In genomic region chr12:53152390-53152789, GRCh38 we compare ENCODE assay signal across 32 cellular contexts. TPM values are rescaled to one million over a fixed set of nuclear protein-coding genes. Genes with fewer than 3 reads are reported as not detected.
"Had no signal": no experiment of that assay in that cellular context is flagged by ENCODE, and none has a peak within 500 bp of the region (broad histone marks: within the 10 kb centered on the region; RNA-seq: fewer than 3 reads in every experiment).

No MANE protein-coding gene starts in this region.

- H3K36me3 ChIP-seq: colonic mucosa, esophagus muscularis mucosa, gastrocnemius medialis had no signal

- H3K4me3 ChIP-seq: colonic mucosa, coronary artery, dorsolateral prefrontal cortex, esophagus muscularis mucosa, esophagus squamous epithelium, gastrocnemius medialis, gastroesophageal sphincter, heart left ventricle, heart right ventricle had no signal

- H3K27me3 ChIP-seq: colonic mucosa, dorsolateral prefrontal cortex, esophagus muscularis mucosa, esophagus squamous epithelium, foreskin keratinocyte, gastrocnemius medialis, gastroesophageal sphincter, heart left ventricle, heart right ventricle had no signal

- H3K27ac ChIP-seq: colonic mucosa, coronary artery, dorsolateral prefrontal cortex, epithelial cell of prostate, esophagus muscularis mucosa, esophagus squamous epithelium, foreskin keratinocyte, gastrocnemius medialis, gastroesophageal sphincter, heart left ventricle, heart right ventricle had no signal

- H3K4me1 ChIP-seq: colonic mucosa, esophagus squamous epithelium, foreskin keratinocyte had no signal

- H3K9me3 ChIP-seq: colonic mucosa, esophagus muscularis mucosa, esophagus squamous epithelium, gastrocnemius medialis, gastroesophageal sphincter, heart left ventricle, heart right ventricle had no signal

- DNase-seq: colonic mucosa; cortex of kidney; dermis blood vessel endothelial cell; dorsolateral prefrontal cortex; effector CD4-positive, alpha-beta T cell; effector CD8-positive, alpha-beta T cell; effector memory CD4-positive, alpha-beta T cell; effector memory CD8-positive, alpha-beta T cell; endodermal cell; erythroblast; esophagus squamous epithelium; foreskin fibroblast; foreskin keratinocyte; foreskin melanocyte; gastrocnemius medialis; glutamatergic neuron; heart left ventricle; heart right ventricle had no signal

- ATAC-seq: effector memory CD8-positive, alpha-beta T cell; esophagus mucosa; foreskin keratinocyte; gastrocnemius medialis; gastroesophageal sphincter; heart left ventricle; heart right ventricle had no signal

- FAIRE-seq: colon, endometrium, endothelial cell of umbilical vein, frontal cortex had no signal

RNA-seq across cellular contexts. Expression of gene SOAT2, which starts 49.1 kb away (rescaled TPM):
- total RNA-seq: dermis blood vessel endothelial cell, dermis microvascular lymphatic vessel endothelial cell, endothelial cell of umbilical vein, epithelial cell of proximal tubule, esophagus mucosa, esophagus muscularis mucosa, esophagus squamous epithelium, fibroblast of villous mesenchyme, foreskin keratinocyte, gastrocnemius medialis, glomerular endothelial cell, heart right ventricle had no signal
- polyA plus RNA-seq: endothelial cell of umbilical vein, fibroblast of lung, foreskin keratinocyte, heart left ventricle had no signal

RNA-seq across cellular contexts. Expression of gene ITGB7, which starts 54.7 kb away (rescaled TPM):
- total RNA-seq: dermis microvascular lymphatic vessel endothelial cell, endothelial cell of umbilical vein, fibroblast of villous mesenchyme, frontal cortex, glomerular endothelial cell had no signal
